Comparison of ENCODE assay signal across 24 cellular contexts in the genomic region with DNA sequence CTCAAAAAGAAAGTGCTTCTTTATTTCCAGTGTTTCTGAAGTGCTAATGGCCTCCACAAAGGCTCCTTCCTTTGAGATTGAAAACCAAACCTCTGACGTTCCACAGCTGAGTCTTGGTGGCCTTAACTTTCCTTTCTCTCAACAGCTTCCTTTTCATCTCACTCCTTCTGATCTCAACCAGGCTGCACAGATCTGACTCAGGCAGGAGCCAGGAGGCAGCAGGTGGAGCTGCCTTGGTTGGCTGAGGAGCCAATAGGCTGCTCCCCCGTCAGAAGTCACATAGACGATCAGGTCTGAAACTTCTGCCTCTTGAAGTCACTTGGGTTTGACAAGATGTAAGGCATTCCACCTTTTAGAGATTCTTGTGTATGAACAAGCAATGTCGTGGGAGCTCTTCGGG. TPM values are rescaled to one million over a fixed set of nuclear protein-coding genes. Genes with fewer than 3 reads are reported as not detected.
DNase-seq lines count a peak whose midpoint lies in the region; ATAC-seq and TF ChIP-seq lines count a peak whose summit lies in the region.
"Had no signal": no experiment of that assay in that cellular context is flagged by ENCODE, and none has a peak within 500 bp of the region (broad histone marks: within the 10 kb centered on the region; RNA-seq: fewer than 3 reads in every experiment).

No MANE protein-coding gene starts in this region.

- H3K27ac Mint-ChIP-seq in activated naive CD8-positive, alpha-beta T cell treated with anti-CD3 and anti-CD28 coated beads for 36 hours = peak overlapping the region; percentile 39
- H3K27ac Mint-ChIP-seq: activated naive CD8-positive, alpha-beta T cell treated with anti-CD3 and anti-CD28 coated beads, Interleukin-2, amount 10 ng/mL, durations not matched to agents 7 days and 5 days had no signal

- H3K4me3 ChIP-seq in tibial artery = no peak overlapping the region
- H3K4me3 ChIP-seq: pancreas, right lobe of liver, SJCRH30 had no signal

- H3K9me3 Mint-ChIP-seq in activated naive CD8-positive, alpha-beta T cell treated with anti-CD3 and anti-CD28 coated beads for 36 hours = no peaks in the 10 kb centered on the region
- H3K9me3 Mint-ChIP-seq: activated naive CD8-positive, alpha-beta T cell treated with anti-CD3 and anti-CD28 coated beads, Interleukin-2, amount 10 ng/mL, durations not matched to agents 7 days and 5 days had no signal

- no peak for ATAC-seq in HG02884 (IDR thresholded peaks at IDR 0.05; ENCODE audit: unreplicated experiment)
- ATAC-seq: Panc1, pancreas, right lobe of liver had no signal

- no peaks in the 10 kb centered on the region for H3K9me3 ChIP-seq in tibial artery
- H3K9me3 ChIP-seq: BE2C, pancreas, right lobe of liver, SJCRH30 had no signal

- no peaks in the 10 kb centered on the region for H3K36me3 Mint-ChIP-seq in activated naive CD8-positive, alpha-beta T cell treated with anti-CD3 and anti-CD28 coated beads for 36 hours
- H3K36me3 Mint-ChIP-seq: activated naive CD8-positive, alpha-beta T cell treated with anti-CD3 and anti-CD28 coated beads, Interleukin-2, amount 10 ng/mL, durations not matched to agents 7 days and 5 days had no signal

- H3K4me1 Mint-ChIP-seq in activated naive CD8-positive, alpha-beta T cell treated with anti-CD3 and anti-CD28 coated beads for 36 hours = peaks cover 1% of the 10 kb centered on the region

- H3K36me3 ChIP-seq in tibial artery = no peaks in the 10 kb centered on the region
- H3K36me3 ChIP-seq: BE2C, pancreas, right lobe of liver, SJCRH30 had no signal

- intact Hi-C loops in tibial artery (cut with DNase I; ENCODE audit: low total_unique reads) = no loop called here

- TF ChIP-seq CTCF in tibial artery (IDR thresholded peaks at IDR 0.05) = no peak

- peaks cover 16% of the 10 kb centered on the region for H3K27me3 Mint-ChIP-seq in activated naive CD8-positive, alpha-beta T cell treated with anti-CD3 and anti-CD28 coated beads for 36 hours

- H3K4me1 ChIP-seq in tibial artery = peaks cover 0 to 24% (median 12%) of the 10 kb centered on the region in 4 donors
- H3K4me1 ChIP-seq: BE2C, pancreas, right lobe of liver, SJCRH30 had no signal

- peak; percentile 6 to 12 for DNase-seq in activated CD4-positive, alpha-beta T cell treated with anti-CD3 and anti-CD28 coated beads, Interleukin-2, amount 50 U/mL, for 48 hours
- no peak for DNase-seq in activated CD4-positive, alpha-beta T cell treated with anti-CD3 and anti-CD28 coated beads, Interleukin-2, amount 50 U/mL, for 4 hours
- DNase-seq in stimulated activated CD4-positive, alpha-beta T cell treated with anti-CD3 and anti-CD28 coated beads, Interleukin-15, amount 100 ng/mL, for 24 hours = peak; percentile 21
- DNase-seq in stimulated activated CD4-positive, alpha-beta T cell treated with anti-CD3 and anti-CD28 coated beads, Interleukin-4, amount 100 ng/mL, for 4 hours = no peak
- DNase-seq in activated naive CD8-positive, alpha-beta T cell treated with anti-CD3 and anti-CD28 coated beads for 36 hours = peak; percentile 13
- DNase-seq in tibial artery (no peak), HT-29 (ENCODE audit: low spot score) (no peak)
- DNase-seq: activated naive CD8-positive, alpha-beta T cell treated with anti-CD3 and anti-CD28 coated beads, Interleukin-2, amount 10 ng/mL, durations not matched to agents 7 days and 5 days; BE2C; COR-L47; H7; Kasumi-1; kidney; MV-4-11; NCI-H146; NCI-H526; pancreas; right lobe of liver; SJCRH30; substantia nigra had no signal

- peak overlapping the region; percentile 55 to 61 for H3K27ac ChIP-seq in tibial artery
- H3K27ac ChIP-seq: pancreas, right lobe of liver, SJCRH30 had no signal

- H3K27me3 ChIP-seq in tibial artery = no peaks in the 10 kb centered on the region
- H3K27me3 ChIP-seq: BE2C, right lobe of liver, SJCRH30 had no signal

- no peak overlapping the region for H3K4me3 Mint-ChIP-seq in activated naive CD8-positive, alpha-beta T cell treated with anti-CD3 and anti-CD28 coated beads for 36 hours
- H3K4me3 Mint-ChIP-seq: activated naive CD8-positive, alpha-beta T cell treated with anti-CD3 and anti-CD28 coated beads, Interleukin-2, amount 10 ng/mL, durations not matched to agents 7 days and 5 days had no signal

RNA-seq across cellular contexts. Expression of a gene that starts 9.1 kb away (rescaled TPM):
- not detected for total RNA-seq in activated naive CD8-positive, alpha-beta T cell treated with anti-CD3 and anti-CD28 coated beads for 36 hours
- not detected in 2 replicates for total RNA-seq in HT-29 (2014; rRNA removed; shearing (Covaris generic))
- total RNA-seq: A673; activated naive CD8-positive, alpha-beta T cell treated with anti-CD3 and anti-CD28 coated beads, Interleukin-2, amount 10 ng/mL, durations not matched to agents 7 days and 5 days; lung microvascular endothelial cell; SJCRH30 had no signal

Comparison
In these comparisons a context has a peak if more than half of its experiments do, and no peak if none do; other contexts are left out.
1. DNase-seq: peak in activated CD4-positive, alpha-beta T cell treated with anti-CD3 and anti-CD28 coated beads, Interleukin-2, amount 50 U/mL, for 48 hours (2 of 2), stimulated activated CD4-positive, alpha-beta T cell treated with anti-CD3 and anti-CD28 coated beads, Interleukin-15, amount 100 ng/mL, for 24 hours (single experiment) and activated naive CD8-positive, alpha-beta T cell treated with anti-CD3 and anti-CD28 coated beads for 36 hours (single experiment); none in activated CD4-positive, alpha-beta T cell treated with anti-CD3 and anti-CD28 coated beads, Interleukin-2, amount 50 U/mL, for 4 hours (0 of 2), stimulated activated CD4-positive, alpha-beta T cell treated with anti-CD3 and anti-CD28 coated beads, Interleukin-4, amount 100 ng/mL, for 4 hours (0 of 2), tibial artery (0 of 2) and HT-29 (single experiment).